Comparison of ENCODE assay signal across 21 cellular contexts in the genomic region with DNA sequence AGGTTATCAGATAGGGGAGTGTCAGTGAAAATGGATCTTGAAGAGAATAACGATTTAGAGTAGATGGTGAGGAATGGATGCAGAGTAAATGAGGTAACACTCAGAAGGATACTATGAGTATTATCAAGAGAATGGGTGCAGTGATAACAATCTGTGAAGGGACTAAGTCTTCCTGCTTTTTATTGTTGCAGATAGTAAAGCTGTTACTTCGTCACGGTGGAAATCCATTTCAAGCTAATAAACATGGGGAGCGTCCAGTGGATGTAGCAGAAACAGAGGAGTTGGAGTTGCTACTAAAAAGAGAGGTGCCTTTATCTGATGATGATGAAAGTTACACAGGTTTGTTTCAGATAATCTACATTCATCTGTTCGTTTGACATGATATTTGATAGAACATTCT.
"Had no signal": no experiment of that assay in that cellular context is flagged by ENCODE, and none has a peak within 500 bp of the region (broad histone marks: within the 10 kb centered on the region; RNA-seq: fewer than 3 reads in every experiment).

No MANE protein-coding gene starts in this region.

- H3K27ac ChIP-seq: coronary artery, parathyroid adenoma, right lobe of liver, suprapubic skin, thyroid gland, vagina had no signal

- H3K9me3 ChIP-seq: right lobe of liver, suprapubic skin, thyroid gland, vagina had no signal

- DNase-seq: effector memory CD8-positive, alpha-beta T cell; head of caudate nucleus; mesendoderm; midbrain; naive thymus-derived CD4-positive, alpha-beta T cell; right lobe of liver; small intestine; stimulated activated CD4-positive, alpha-beta T cell treated with anti-CD3 and anti-CD28 coated beads, Interleukin-15, amount 100 ng/mL, for 24 hours; stimulated activated CD4-positive, alpha-beta T cell treated with anti-CD3 and anti-CD28 coated beads, Interleukin-2, amount 100 ng/mL, for 48 hours; stimulated activated naive CD4-positive, alpha-beta T cell; stimulated activated naive CD8-positive, alpha-beta T cell treated with anti-CD3 and anti-CD28 coated beads, Interleukin-15, amount 100 ng/mL, for 72 hours; thyroid gland; trophoblast cell had no signal

- H3K27me3 ChIP-seq: right lobe of liver, suprapubic skin, thyroid gland, vagina had no signal

- H3K9me3 Mint-ChIP-seq: effector memory CD8-positive, alpha-beta T cell; neural crest cell; stimulated activated naive CD8-positive, alpha-beta T cell treated with anti-CD3 and anti-CD28 coated beads, Interleukin-15, amount 100 ng/mL, for 72 hours had no signal

- H3K4me1 Mint-ChIP-seq: neural crest cell; stimulated activated naive CD8-positive, alpha-beta T cell treated with anti-CD3 and anti-CD28 coated beads, Interleukin-15, amount 100 ng/mL, for 72 hours had no signal

- H3K4me1 ChIP-seq: parathyroid adenoma, right lobe of liver, suprapubic skin, thyroid gland, vagina had no signal

- H3K27ac Mint-ChIP-seq: effector memory CD8-positive, alpha-beta T cell; progenitor cell of endocrine pancreas had no signal

- H3K4me3 ChIP-seq: coronary artery, lung, right lobe of liver, suprapubic skin, thyroid gland, vagina had no signal

- ATAC-seq: effector memory CD8-positive, alpha-beta T cell; left lobe of liver; naive thymus-derived CD4-positive, alpha-beta T cell; right lobe of liver; stimulated activated naive CD8-positive, alpha-beta T cell treated with anti-CD3 and anti-CD28 coated beads, Interleukin-15, amount 100 ng/mL, for 72 hours had no signal

- H3K27me3 Mint-ChIP-seq: effector memory CD8-positive, alpha-beta T cell; naive thymus-derived CD4-positive, alpha-beta T cell; progenitor cell of endocrine pancreas; stimulated activated naive CD8-positive, alpha-beta T cell treated with anti-CD3 and anti-CD28 coated beads, Interleukin-15, amount 100 ng/mL, for 72 hours had no signal

- H3K4me3 Mint-ChIP-seq: effector memory CD8-positive, alpha-beta T cell; naive thymus-derived CD4-positive, alpha-beta T cell; neural crest cell; stimulated activated naive CD8-positive, alpha-beta T cell treated with anti-CD3 and anti-CD28 coated beads, Interleukin-15, amount 100 ng/mL, for 72 hours had no signal
